Comparison of ENCODE assay signal across 18 cellular contexts in the genomic region with DNA sequence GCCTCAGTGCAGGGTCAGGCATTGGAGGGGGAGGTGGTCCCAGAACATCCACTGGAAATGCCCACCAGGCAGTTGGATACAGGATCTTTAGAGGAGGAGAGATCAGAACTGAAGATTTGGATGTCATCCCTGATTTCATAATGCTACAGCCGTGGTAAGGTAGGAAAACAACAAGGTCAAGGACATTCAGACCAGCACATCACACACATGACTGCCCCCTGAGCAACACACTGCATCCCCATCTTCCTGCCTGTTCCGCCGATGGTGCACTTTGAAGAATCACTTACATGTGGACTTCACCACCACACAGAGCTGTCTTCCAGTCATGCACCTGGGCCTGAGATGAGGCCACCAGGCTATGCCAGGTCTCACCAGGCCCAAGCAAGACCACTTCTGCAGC. TPM values are rescaled to one million over a fixed set of nuclear protein-coding genes. Genes with fewer than 3 reads are reported as not detected.
A peak's percentile ranks its signal among the peaks of the same experiment; 100 is the strongest.
DNase-seq lines count a peak whose midpoint lies in the region; ATAC-seq and TF ChIP-seq lines count a peak whose summit lies in the region.
"Had no signal": no experiment of that assay in that cellular context is flagged by ENCODE, and none has a peak within 500 bp of the region (broad histone marks: within the 10 kb centered on the region; RNA-seq: fewer than 3 reads in every experiment).

No MANE protein-coding gene starts in this region.

- no peak for TF ChIP-seq CTCF in WERI-Rb-1 (IDR thresholded peaks at IDR 0.05; ENCODE audit: low read depth, low read length)
- no peak for TF ChIP-seq CTCF in glutamatergic neuron (IDR thresholded peaks at IDR 0.05; ENCODE audit: partially characterized antibody, unreplicated experiment)
- TF ChIP-seq CTCF in sigmoid colon (IDR thresholded peaks at IDR 0.05): no peak

- no peak overlapping the region; the same call in 1 of the 2 replicates for H3K9ac ChIP-seq in BLaER1

- peak overlapping the region; percentile 92 for H3K4me2 ChIP-seq in BLaER1
- H3K4me2 ChIP-seq: A549 had no signal

- H3K27ac ChIP-seq in BLaER1 (peak overlapping the region; percentile 78), WERI-Rb-1 (peak overlapping the region; percentile 98), sigmoid colon (peak overlapping the region in 3 of 4 donors; percentile 83 to 89 (median 88))
- H3K27ac ChIP-seq: A549 had no signal

- H3K9me3 ChIP-seq in BLaER1 (no peaks in the 10 kb centered on the region), WERI-Rb-1 (ENCODE audit: severe bottlenecking) (no peaks in the 10 kb centered on the region), sigmoid colon (no peaks in the 10 kb centered on the region), T-helper 17 cell (ENCODE audit: control insufficient read depth, low read length, poor library complexity, severe bottlenecking) (no peaks in the 10 kb centered on the region)
- H3K9me3 ChIP-seq: A549 had no signal

- CTCF ChIA-PET in activated CD4-positive, alpha-beta T cell treated with anti-CD3 and anti-CD28 coated beads, Interleukin-2, amount 10 ng/mL, durations not matched to agents 7 days and 5 days (lab: Charles Lee): no interaction called here

- POLR2A ChIA-PET in activated CD4-positive, alpha-beta T cell treated with anti-CD3 and anti-CD28 coated beads, Interleukin-2, amount 10 ng/mL, durations not matched to agents 7 days and 5 days (lab: Charles Lee): no interaction called here

- no peaks in the 10 kb centered on the region for H3K36me3 ChIP-seq in BLaER1
- peaks cover 14% of the 10 kb centered on the region; the same call in 1 of the 2 replicates for H3K36me3 ChIP-seq in WERI-Rb-1
- H3K36me3 ChIP-seq in sigmoid colon: peaks cover 0 to 28% (median 8%) of the 10 kb centered on the region in 4 donors

- no peaks in the 10 kb centered on the region for H4K20me1 ChIP-seq in BLaER1

- ATAC-seq in T-helper 17 cell: no peak
- ATAC-seq: A549, PC-3 had no signal

- WGBS in sigmoid colon, 2 donors: 78 to 82% methylated on average over 3 of the region's 3 CpGs

- intact Hi-C loops in sigmoid colon (cut with DNase I): no loop called here

- H3K4me3 ChIP-seq in BLaER1 (no peak overlapping the region), WERI-Rb-1 (ENCODE audit: low read depth, low read length) (peak overlapping the region; percentile 69), sigmoid colon (no peak overlapping the region)
- H3K4me3 ChIP-seq: A549 had no signal

- H3K27ac Mint-ChIP-seq in glutamatergic neuron (ENCODE audit: unreplicated experiment) (peak overlapping the region; percentile 97), T-helper 17 cell (no peak overlapping the region)
- no peak overlapping the region for H3K27ac Mint-ChIP-seq in activated CD4-positive, alpha-beta T cell treated with anti-CD3 and anti-CD28 coated beads, Interleukin-2, amount 10 ng/mL, durations not matched to agents 7 days and 5 days
- no peak overlapping the region for H3K27ac Mint-ChIP-seq in T-helper 2 cell treated with Interferon-gamma antibody and Interleukin-4, amounts not matched to agents 5 μg/mL and 100 μg/mL, for 36 hours
- H3K27ac Mint-ChIP-seq: B cell, IgD-negative memory B cell had no signal

- H3K4me1 Mint-ChIP-seq in glutamatergic neuron (ENCODE audit: low read depth, unreplicated experiment) (peaks cover 71% of the 10 kb centered on the region), T-helper 17 cell (peaks cover 7% of the 10 kb centered on the region)
- peaks cover under 1% of the 10 kb centered on the region for H3K4me1 Mint-ChIP-seq in activated CD4-positive, alpha-beta T cell treated with anti-CD3 and anti-CD28 coated beads, Interleukin-2, amount 10 ng/mL, durations not matched to agents 7 days and 5 days
- H3K4me1 Mint-ChIP-seq in T-helper 2 cell treated with Interferon-gamma antibody and Interleukin-4, amounts not matched to agents 5 μg/mL and 100 μg/mL, for 36 hours (ENCODE audit: low read depth): peaks cover under 1% of the 10 kb centered on the region
- H3K4me1 Mint-ChIP-seq: CD4-positive, CD25-positive, alpha-beta regulatory T cell had no signal

- DNase-seq in WERI-Rb-1: no peak
- no peak for DNase-seq in glutamatergic neuron
- DNase-seq in sigmoid colon: no peak
- DNase-seq in activated CD4-positive, alpha-beta T cell treated with anti-CD3 and anti-CD28 coated beads, Interleukin-2, amount 10 ng/mL, durations not matched to agents 7 days and 5 days: no peak
- no peak for DNase-seq in T-helper 2 cell treated with Interferon-gamma antibody and Interleukin-4, amounts not matched to agents 5 μg/mL and 100 μg/mL, for 36 hours (ENCODE audit: low spot score)
- DNase-seq in T-helper 17 cell: no peak
- DNase-seq: CD4-positive, CD25-positive, alpha-beta regulatory T cell; EL; GF-D8; Kasumi-1; NCI-H2081 treated with DMSO at 0.1 percent for 48 hours; NCI-H524 treated with DMSO at 0.1 percent for 48 hours; PC-3; Right ventricle myocardium superior had no signal

- H3K36me3 Mint-ChIP-seq in glutamatergic neuron (ENCODE audit: unreplicated experiment) (no peaks in the 10 kb centered on the region), T-helper 17 cell (ENCODE audit: low read depth) (no peaks in the 10 kb centered on the region)
- H3K36me3 Mint-ChIP-seq in activated CD4-positive, alpha-beta T cell treated with anti-CD3 and anti-CD28 coated beads, Interleukin-2, amount 10 ng/mL, durations not matched to agents 7 days and 5 days (ENCODE audit: low read depth): no peaks in the 10 kb centered on the region
- no peaks in the 10 kb centered on the region for H3K36me3 Mint-ChIP-seq in T-helper 2 cell treated with Interferon-gamma antibody and Interleukin-4, amounts not matched to agents 5 μg/mL and 100 μg/mL, for 36 hours (ENCODE audit: low read depth)
- H3K36me3 Mint-ChIP-seq: CD4-positive, CD25-positive, alpha-beta regulatory T cell; IgD-negative memory B cell had no signal

- H3K27me3 ChIP-seq in BLaER1 (no peaks in the 10 kb centered on the region), WERI-Rb-1 (ENCODE audit: insufficient read depth, low read depth, severe bottlenecking) (no peaks in the 10 kb centered on the region), sigmoid colon (no peaks in the 10 kb centered on the region)

- H3K4me1 ChIP-seq in BLaER1: peaks cover 100% of the 10 kb centered on the region
- peaks cover 0 to 47% (median 43%) of the 10 kb centered on the region in 4 donors for H3K4me1 ChIP-seq in sigmoid colon
- H3K4me1 ChIP-seq: A549 had no signal

- H3K4me3 Mint-ChIP-seq in glutamatergic neuron (ENCODE audit: unreplicated experiment) (peak overlapping the region; percentile 54), T-helper 17 cell (no peak overlapping the region)
- no peak overlapping the region for H3K4me3 Mint-ChIP-seq in activated CD4-positive, alpha-beta T cell treated with anti-CD3 and anti-CD28 coated beads, Interleukin-2, amount 10 ng/mL, durations not matched to agents 7 days and 5 days
- H3K4me3 Mint-ChIP-seq in T-helper 2 cell treated with Interferon-gamma antibody and Interleukin-4, amounts not matched to agents 5 μg/mL and 100 μg/mL, for 36 hours: no peak overlapping the region
- H3K4me3 Mint-ChIP-seq: B cell; CD4-positive, CD25-positive, alpha-beta regulatory T cell; IgD-negative memory B cell had no signal

- H3K27me3 Mint-ChIP-seq in glutamatergic neuron (ENCODE audit: unreplicated experiment) (peaks cover 38% of the 10 kb centered on the region), T-helper 17 cell (peaks cover 6% of the 10 kb centered on the region)
- H3K27me3 Mint-ChIP-seq in activated CD4-positive, alpha-beta T cell treated with anti-CD3 and anti-CD28 coated beads, Interleukin-2, amount 10 ng/mL, durations not matched to agents 7 days and 5 days: peaks cover 2% of the 10 kb centered on the region
- no peaks in the 10 kb centered on the region for H3K27me3 Mint-ChIP-seq in T-helper 2 cell treated with Interferon-gamma antibody and Interleukin-4, amounts not matched to agents 5 μg/mL and 100 μg/mL, for 36 hours (ENCODE audit: low read depth)

- no peak for TF ChIP-seq POLR2A in sigmoid colon (IDR thresholded peaks at IDR 0.05)

- H3K9me3 Mint-ChIP-seq in glutamatergic neuron (ENCODE audit: unreplicated experiment): peaks cover 34% of the 10 kb centered on the region
- H3K9me3 Mint-ChIP-seq in activated CD4-positive, alpha-beta T cell treated with anti-CD3 and anti-CD28 coated beads, Interleukin-2, amount 10 ng/mL, durations not matched to agents 7 days and 5 days: no peaks in the 10 kb centered on the region
- H3K9me3 Mint-ChIP-seq in T-helper 2 cell treated with Interferon-gamma antibody and Interleukin-4, amounts not matched to agents 5 μg/mL and 100 μg/mL, for 36 hours: no peaks in the 10 kb centered on the region
- H3K9me3 Mint-ChIP-seq: CD4-positive, CD25-positive, alpha-beta regulatory T cell; IgD-negative memory B cell had no signal

- no peak for TF ChIP-seq EP300 in sigmoid colon (IDR thresholded peaks at IDR 0.05)

RNA-seq across cellular contexts. Expression of a gene that starts 16.7 kb away (rescaled TPM):
- total RNA-seq in glutamatergic neuron (ENCODE audit: unreplicated experiment): 4.1 TPM
- 10 to 100 TPM in 2 of 4 donors, 1 to 10 TPM in 2; 6.3 to 14.8 (median 10.5) TPM for total RNA-seq in sigmoid colon
- polyA plus RNA-seq in sigmoid colon: 1 to 10 TPM; 1.2 to 2.0 (median 1.8) TPM
- under 1 TPM; 0.22 to 0.33 TPM for total RNA-seq in activated CD4-positive, alpha-beta T cell treated with anti-CD3 and anti-CD28 coated beads, Interleukin-2, amount 10 ng/mL, durations not matched to agents 7 days and 5 days
- under 1 TPM; 0.05 to 0.08 TPM for total RNA-seq in T-helper 17 cell
- total RNA-seq: PC-3 had no signal
- polyA plus RNA-seq: IgD-negative memory B cell had no signal
